Comparison of ENCODE assay signal across 1 cellular context in the genomic region with DNA sequence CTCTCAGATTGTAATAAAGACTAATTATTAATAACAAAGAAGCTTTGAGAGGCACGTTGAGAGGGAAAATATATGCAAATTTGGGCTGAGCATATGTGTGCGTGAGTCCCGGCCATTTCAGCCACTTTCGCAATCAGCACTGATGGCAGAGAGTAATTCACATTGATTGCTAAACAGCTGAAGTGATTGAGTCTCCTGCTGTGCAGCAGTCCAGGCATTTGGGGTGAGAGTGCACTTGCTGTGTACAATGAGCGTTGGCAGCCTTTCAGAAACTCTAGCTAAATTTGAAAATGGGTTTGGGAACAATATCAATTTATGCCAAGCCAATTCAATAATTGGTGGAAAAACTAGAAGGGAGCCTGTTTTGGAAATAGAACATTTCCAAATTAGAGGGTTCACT.
TF ChIP-seq lines count a peak whose summit lies in the region.

No MANE protein-coding gene starts in this region.

TF ChIP-seq in HepG2, 621 proteins besides CTCF, POLR2A, EP300 and RAD21 (continued from another document):
- TF ChIP-seq, protein P1, sequence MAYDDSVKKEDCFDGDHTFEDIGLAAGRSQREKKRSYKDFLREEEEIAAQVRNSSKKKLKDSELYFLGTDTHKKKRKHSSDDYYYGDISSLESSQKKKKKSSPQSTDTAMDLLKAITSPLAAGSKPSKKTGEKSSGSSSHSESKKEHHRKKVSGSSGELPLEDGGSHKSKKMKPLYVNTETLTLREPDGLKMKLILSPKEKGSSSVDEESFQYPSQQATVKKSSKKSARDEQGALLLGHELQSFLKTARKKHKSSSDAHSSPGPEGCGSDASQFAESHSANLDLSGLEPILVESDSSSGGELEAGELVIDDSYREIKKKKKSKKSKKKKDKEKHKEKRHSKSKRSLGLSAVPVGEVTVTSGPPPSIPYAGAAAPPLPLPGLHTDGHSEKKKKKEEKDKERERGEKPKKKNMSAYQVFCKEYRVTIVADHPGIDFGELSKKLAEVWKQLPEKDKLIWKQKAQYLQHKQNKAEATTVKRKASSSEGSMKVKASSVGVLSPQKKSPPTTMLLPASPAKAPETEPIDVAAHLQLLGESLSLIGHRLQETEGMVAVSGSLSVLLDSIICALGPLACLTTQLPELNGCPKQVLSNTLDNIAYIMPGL (CRISPR knock-in tag; IDR thresholded peaks at IDR 0.05; ENCODE audit: borderline replicate concordance in 1 of 2, low read depth in 1 of 2) = no peak
- no peak for TF ChIP-seq ZNF7 (CRISPR knock-in tag; IDR thresholded peaks at IDR 0.05)
- TF ChIP-seq, protein P2, sequence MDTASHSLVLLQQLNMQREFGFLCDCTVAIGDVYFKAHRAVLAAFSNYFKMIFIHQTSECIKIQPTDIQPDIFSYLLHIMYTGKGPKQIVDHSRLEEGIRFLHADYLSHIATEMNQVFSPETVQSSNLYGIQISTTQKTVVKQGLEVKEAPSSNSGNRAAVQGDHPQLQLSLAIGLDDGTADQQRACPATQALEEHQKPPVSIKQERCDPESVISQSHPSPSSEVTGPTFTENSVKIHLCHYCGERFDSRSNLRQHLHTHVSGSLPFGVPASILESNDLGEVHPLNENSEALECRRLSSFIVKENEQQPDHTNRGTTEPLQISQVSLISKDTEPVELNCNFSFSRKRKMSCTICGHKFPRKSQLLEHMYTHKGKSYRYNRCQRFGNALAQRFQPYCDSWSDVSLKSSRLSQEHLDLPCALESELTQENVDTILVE (CRISPR knock-in tag; IDR thresholded peaks at IDR 0.05) = no peak
- TF ChIP-seq ELF1 (CRISPR knock-in tag; IDR thresholded peaks at IDR 0.05) = no peak
- no peak for TF ChIP-seq SETDB1 (CRISPR knock-in tag; IDR thresholded peaks at IDR 0.05; ENCODE audit: borderline replicate concordance)
- no peak for TF ChIP-seq FOXJ3 (CRISPR knock-in tag; IDR thresholded peaks at IDR 0.05; ENCODE audit: borderline replicate concordance)
- no peak for TF ChIP-seq ZMAT3 (CRISPR knock-in tag; conservative IDR thresholded peaks at IDR 0.05)
- no peak for TF ChIP-seq ZNF598 (CRISPR knock-in tag; IDR thresholded peaks at IDR 0.05; ENCODE audit: borderline replicate concordance)
- no peak for TF ChIP-seq BHLHE40 (IDR thresholded peaks at IDR 0.05; ENCODE audit: low read length)
- no peak for TF ChIP-seq HOXA3 (CRISPR knock-in tag; IDR thresholded peaks at IDR 0.05)
- peak; percentile 94 for TF ChIP-seq CEBPB (IDR thresholded peaks at IDR 0.05; ENCODE audit: borderline replicate concordance, low read depth, low read length)
- TF ChIP-seq REST (IDR thresholded peaks at IDR 0.05; ENCODE audit: borderline replicate concordance in 1 of 2, low read depth in 1 of 2, low read length in 2 of 2) = no peak
- no peak for TF ChIP-seq RCOR2 (CRISPR knock-in tag; IDR thresholded peaks at IDR 0.05)
- no peak for TF ChIP-seq NFIC (IDR thresholded peaks at IDR 0.05; ENCODE audit: low read length)
- TF ChIP-seq DNMT1 (CRISPR knock-in tag; IDR thresholded peaks at IDR 0.05) = no peak
- no peak for TF ChIP-seq SIN3B (IDR thresholded peaks at IDR 0.05; ENCODE audit: low read length)
- no peak for TF ChIP-seq EED (CRISPR knock-in tag; IDR thresholded peaks at IDR 0.05)
- peak; percentile 73 for TF ChIP-seq CEBPG (CRISPR knock-in tag; IDR thresholded peaks at IDR 0.05)
- TF ChIP-seq, protein P3, sequence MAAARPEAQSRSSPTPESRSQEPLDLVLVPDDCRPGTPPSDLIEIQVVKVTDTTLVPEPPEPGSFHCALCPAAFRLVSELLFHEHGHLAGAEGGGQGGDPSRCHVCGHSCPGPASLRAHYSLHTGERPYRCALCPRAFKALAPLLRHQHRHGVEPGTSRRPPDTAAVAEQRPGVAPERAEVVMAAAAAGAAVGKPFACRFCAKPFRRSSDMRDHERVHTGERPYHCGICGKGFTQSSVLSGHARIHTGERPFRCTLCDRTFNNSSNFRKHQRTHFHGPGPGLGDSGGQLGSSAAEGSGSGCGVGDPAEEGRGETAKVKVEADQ (CRISPR knock-in tag; IDR thresholded peaks at IDR 0.05; ENCODE audit: borderline replicate concordance) = no peak
- TF ChIP-seq HNRNPK (IDR thresholded peaks at IDR 0.05; ENCODE audit: low read depth, low read length, poor library complexity, severe bottlenecking) = no peak
- TF ChIP-seq DR1 (CRISPR knock-in tag; IDR thresholded peaks at IDR 0.05) = no peak
- no peak for TF ChIP-seq JUND (CRISPR knock-in tag; IDR thresholded peaks at IDR 0.05)
- 0 out of 2 replicates have a peak, but pooled peaks have one; percentile 5 for TF ChIP-seq GFI1 (CRISPR knock-in tag; IDR thresholded peaks at IDR 0.05; ENCODE audit: borderline replicate concordance)
- no peak for TF ChIP-seq ZFP1 (CRISPR knock-in tag; IDR thresholded peaks at IDR 0.05)
- no peak for TF ChIP-seq JARID2 (CRISPR knock-in tag; IDR thresholded peaks at IDR 0.05; ENCODE audit: insufficient replicate concordance)
- peak; percentile 27; the same call in 1 of the 2 replicates for TF ChIP-seq TFAP4 (IDR thresholded peaks at IDR 0.05; ENCODE audit: borderline replicate concordance, low read depth)
